8 cellular contexts compared by ENCODE assay signal in genomic region chr1:10209905-10210810, GRCh38. TPM values are rescaled to one million over a fixed set of nuclear protein-coding genes. Genes with fewer than 3 reads are reported as not detected.
DNase-seq lines count a peak whose midpoint lies in the region; ATAC-seq and TF ChIP-seq lines count a peak whose summit lies in the region.

A gene with protein sequence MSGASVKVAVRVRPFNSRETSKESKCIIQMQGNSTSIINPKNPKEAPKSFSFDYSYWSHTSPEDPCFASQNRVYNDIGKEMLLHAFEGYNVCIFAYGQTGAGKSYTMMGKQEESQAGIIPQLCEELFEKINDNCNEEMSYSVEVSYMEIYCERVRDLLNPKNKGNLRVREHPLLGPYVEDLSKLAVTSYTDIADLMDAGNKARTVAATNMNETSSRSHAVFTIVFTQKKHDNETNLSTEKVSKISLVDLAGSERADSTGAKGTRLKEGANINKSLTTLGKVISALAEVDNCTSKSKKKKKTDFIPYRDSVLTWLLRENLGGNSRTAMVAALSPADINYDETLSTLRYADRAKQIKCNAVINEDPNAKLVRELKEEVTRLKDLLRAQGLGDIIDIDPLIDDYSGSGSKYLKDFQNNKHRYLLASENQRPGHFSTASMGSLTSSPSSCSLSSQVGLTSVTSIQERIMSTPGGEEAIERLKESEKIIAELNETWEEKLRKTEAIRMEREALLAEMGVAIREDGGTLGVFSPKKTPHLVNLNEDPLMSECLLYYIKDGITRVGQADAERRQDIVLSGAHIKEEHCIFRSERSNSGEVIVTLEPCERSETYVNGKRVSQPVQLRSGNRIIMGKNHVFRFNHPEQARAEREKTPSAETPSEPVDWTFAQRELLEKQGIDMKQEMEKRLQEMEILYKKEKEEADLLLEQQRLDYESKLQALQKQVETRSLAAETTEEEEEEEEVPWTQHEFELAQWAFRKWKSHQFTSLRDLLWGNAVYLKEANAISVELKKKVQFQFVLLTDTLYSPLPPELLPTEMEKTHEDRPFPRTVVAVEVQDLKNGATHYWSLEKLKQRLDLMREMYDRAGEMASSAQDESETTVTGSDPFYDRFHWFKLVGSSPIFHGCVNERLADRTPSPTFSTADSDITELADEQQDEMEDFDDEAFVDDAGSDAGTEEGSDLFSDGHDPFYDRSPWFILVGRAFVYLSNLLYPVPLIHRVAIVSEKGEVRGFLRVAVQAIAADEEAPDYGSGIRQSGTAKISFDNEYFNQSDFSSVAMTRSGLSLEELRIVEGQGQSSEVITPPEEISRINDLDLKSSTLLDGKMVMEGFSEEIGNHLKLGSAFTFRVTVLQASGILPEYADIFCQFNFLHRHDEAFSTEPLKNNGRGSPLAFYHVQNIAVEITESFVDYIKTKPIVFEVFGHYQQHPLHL (N-terminal part only) (plus strand): TSS chr1:10210570. CDS start chr1:10232329, 21,759 bp downstream.

- peak; percentile 79 for DNase-seq in NCI-H1694 (lab: John Stamatoyannopoulos, UW)
- DNase-seq in T-helper 2 cell = peak; percentile 93 to 97 (median 96)
- peak; percentile 85 to 100 (median 97) for DNase-seq in anterior cingulate cortex (lab: John Stamatoyannopoulos, UW)
- DNase-seq in right cardiac atrium = peak; percentile 99 to 100 (median 100)
- peak; percentile 98 for DNase-seq in putamen (ENCODE audit: low spot score)
- peak in 1 of 2 donors; percentile 97 for DNase-seq in vagina (ENCODE audit: extremely low spot score in 2 of 2)

- peak within 1 kb of the TSS; percentile 81 for H3K4me3 ChIP-seq in right cardiac atrium (ENCODE audit: low read length)
- H3K4me3 ChIP-seq in vagina = peak within 1 kb of the TSS; percentile 87 to 99

- H3K27me3 ChIP-seq in right cardiac atrium (ENCODE audit: control insufficient read depth, insufficient read depth) = no peaks in the 10 kb centered on the region
- H3K27me3 ChIP-seq in vagina = no peaks in the 10 kb centered on the region

- intact Hi-C loops in right cardiac atrium (cut with DNase I) (loop anchor here in 3 of 4 donors (5.0 to 10.0 kb wide), 5 partner anchors 42 to 127 kb away; no protein-coding TSS in a partner anchor), vagina (cut with DNase I) (loop anchor here (10.0 kb wide), 1 partner anchor 125 kb away; no protein-coding TSS in a partner anchor)

- TF ChIP-seq POLR2A in vagina (IDR thresholded peaks at IDR 0.05) = peak; percentile 41 to 98

- H3K27ac ChIP-seq in right cardiac atrium (ENCODE audit: low read length) (peak within 1 kb of the TSS; percentile 100), vagina (peak within 1 kb of the TSS; percentile 99)

- ATAC-seq in GM18498 (IDR thresholded peaks at IDR 0.05; ENCODE audit: unreplicated experiment) (peak; percentile 99), HG02885 (IDR thresholded peaks at IDR 0.05; ENCODE audit: poor library complexity, unreplicated experiment) (peak; percentile 98), right cardiac atrium (peak; percentile 98 to 99)

- WGBS in right cardiac atrium = under 1% methylated on average over 107 of the region's 107 CpGs

- H3K36me3 ChIP-seq in vagina = no peaks in the 10 kb centered on the region

- peaks cover 3% of the 10 kb centered on the region for H3K4me1 ChIP-seq in right cardiac atrium (ENCODE audit: control insufficient read depth, insufficient read depth, low read length)
- peaks cover 42% of the 10 kb centered on the region for H3K4me1 ChIP-seq in vagina

- H3K9me3 ChIP-seq in right cardiac atrium (ENCODE audit: control insufficient read depth, low read length) (no peaks in the 10 kb centered on the region), vagina (no peaks in the 10 kb centered on the region)

- TF ChIP-seq CTCF in vagina (IDR thresholded peaks at IDR 0.05) = peak; percentile 87 to 98 (median 97)

RNA-seq across cellular contexts. Expression of the gene that starts here (rescaled TPM):
- total RNA-seq in right cardiac atrium (10 to 100 TPM; 62.1 to 67.9 (median 63.6) TPM), vagina (45.4 TPM)
- polyA plus RNA-seq in right cardiac atrium = 23.8 TPM
